8 cellular contexts compared by ENCODE assay signal in the genomic region with DNA sequence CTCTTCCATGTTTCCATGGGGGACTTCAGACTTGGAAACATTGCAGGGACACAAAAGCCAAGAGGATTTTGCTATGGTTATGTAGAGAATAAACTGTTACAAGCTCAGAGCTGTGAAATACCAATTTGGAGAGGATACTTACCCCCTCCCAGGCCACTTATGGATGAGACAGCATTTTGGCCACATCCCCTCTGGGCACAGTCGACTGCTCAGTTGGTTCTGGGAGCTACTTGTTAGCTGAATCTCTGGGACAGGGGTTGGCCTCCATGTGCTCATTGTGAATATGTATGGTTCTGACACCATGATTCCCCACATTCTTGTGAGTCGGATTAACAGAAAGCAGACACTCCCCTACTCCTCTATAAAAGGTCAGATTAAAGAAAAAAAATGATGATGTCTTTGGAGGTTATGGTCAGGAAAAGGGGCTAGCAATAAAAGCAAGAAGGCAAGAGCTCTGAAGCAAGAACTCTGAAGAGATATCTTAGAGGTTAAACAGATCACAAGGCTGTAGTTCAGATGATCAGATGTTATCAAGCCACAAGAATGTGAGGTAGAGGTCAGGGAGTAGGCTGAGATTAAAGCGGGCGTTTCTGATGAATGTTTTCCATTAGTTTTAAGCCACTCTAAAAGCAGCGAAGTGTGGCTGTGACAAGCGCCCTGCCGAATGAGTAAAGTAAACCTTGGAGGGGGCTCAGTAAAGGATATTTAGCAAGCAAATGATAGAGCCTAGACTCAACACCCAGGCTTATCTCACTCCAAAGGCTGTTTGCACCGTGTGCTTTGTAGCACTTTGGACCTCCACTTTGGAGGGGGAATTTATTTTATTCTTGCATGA. TPM values are rescaled to one million over a fixed set of nuclear protein-coding genes. Genes with fewer than 3 reads are reported as not detected.
DNase-seq lines count a peak whose midpoint lies in the region; ATAC-seq, FAIRE-seq and TF ChIP-seq lines count a peak whose summit lies in the region.

No MANE protein-coding gene starts in this region.

- 34% methylated on average over 8 of the region's 8 CpGs for WGBS in A549 (ENCODE audit: missing lambda C conversion rate)

- H3K4me3 ChIP-seq in A549 = no peak overlapping the region
- no peak overlapping the region for H3K4me3 ChIP-seq in HUES48 (ENCODE audit: low read depth, low read length)

- H3K9ac ChIP-seq in HUES48 (ENCODE audit: low read depth, low read length) = no peak overlapping the region

- H3K4me3 Mint-ChIP-seq in activated naive CD8-positive, alpha-beta T cell treated with anti-CD3 and anti-CD28 coated beads for 36 hours = peak overlapping the region; percentile 44
- H3K4me3 Mint-ChIP-seq in mesothelial cell of epicardium = no peak overlapping the region

- POLR2A ChIA-PET in A549 (lab: Yijun Ruan, JAX) = interaction anchor here (0.8 kb wide), 1 partner anchor 17 kb away, joined by 6 read pairs; a partner anchor contains a TSS

- no peaks in the 10 kb centered on the region for H3K36me3 ChIP-seq in HUES48 (ENCODE audit: control insufficient read depth, insufficient read depth, low read length)

- no peak for TF ChIP-seq CTCF in A549 (IDR thresholded peaks at IDR 0.05)
- TF ChIP-seq CTCF in mesothelial cell of epicardium (IDR thresholded peaks at IDR 0.05; ENCODE audit: unreplicated experiment) = no peak

- H3K27ac ChIP-seq in A549 (peak overlapping the region; percentile 57 to 86), HUES48 (ENCODE audit: low read depth, low read length) (peak overlapping the region; percentile 38)

- H3K27me3 ChIP-seq in HUES48 (ENCODE audit: control insufficient read depth, insufficient read depth, low read length) = no peaks in the 10 kb centered on the region

- H3K4me1 ChIP-seq in A549 (peaks cover 84% of the 10 kb centered on the region), HUES48 (ENCODE audit: control insufficient read depth, insufficient read depth, low read length) (peaks cover 15% of the 10 kb centered on the region)

- CTCF ChIA-PET in A549 (lab: Yijun Ruan, JAX) = interaction anchor here (7.5 kb wide), 1 partner anchor 61 kb away, joined by 53 read pairs; no protein-coding TSS in a partner anchor

- no peak for TF ChIP-seq POLR2A in A549 (IDR thresholded peaks at IDR 0.05; ENCODE audit: low read length)

- no peaks in the 10 kb centered on the region for H3K9me3 ChIP-seq in A549
- no peaks in the 10 kb centered on the region for H3K9me3 ChIP-seq in HUES48 (ENCODE audit: control insufficient read depth, insufficient read depth, low read length)

- ATAC-seq in A549 (peak; percentile 64 to 77), GM18873 (IDR thresholded peaks at IDR 0.05; ENCODE audit: low FRiP score, unreplicated experiment) (no peak), GM19324 (IDR thresholded peaks at IDR 0.05; ENCODE audit: low FRiP score, unreplicated experiment) (no peak), HG02759 (IDR thresholded peaks at IDR 0.05; ENCODE audit: unreplicated experiment) (no peak)

- H3K4me1 Mint-ChIP-seq in activated naive CD8-positive, alpha-beta T cell treated with anti-CD3 and anti-CD28 coated beads for 36 hours = peaks cover 66% of the 10 kb centered on the region
- peaks cover 35% of the 10 kb centered on the region for H3K4me1 Mint-ChIP-seq in mesothelial cell of epicardium

- peak overlapping the region; percentile 94 for H3K27ac Mint-ChIP-seq in activated naive CD8-positive, alpha-beta T cell treated with anti-CD3 and anti-CD28 coated beads for 36 hours
- peak overlapping the region; percentile 58 for H3K27ac Mint-ChIP-seq in mesothelial cell of epicardium

- peak in 1 of 2 experiments; percentile 38 for DNase-seq in A549 (ENCODE audit: low read depth in 1 of 2, low spot score in 1 of 2)
- DNase-seq in activated naive CD8-positive, alpha-beta T cell treated with anti-CD3 and anti-CD28 coated beads for 36 hours = peak; percentile 39
- no peak for DNase-seq in mesothelial cell of epicardium (ENCODE audit: low spot score in 2 of 2, unreplicated experiment in 2 of 2)
- DNase-seq in NCI-H2107 (lab: John Stamatoyannopoulos, UW) = no peak

- peaks cover 45% of the 10 kb centered on the region for H3K36me3 Mint-ChIP-seq in activated naive CD8-positive, alpha-beta T cell treated with anti-CD3 and anti-CD28 coated beads for 36 hours
- no peaks in the 10 kb centered on the region for H3K36me3 Mint-ChIP-seq in mesothelial cell of epicardium

- no peak for FAIRE-seq in A549 (lab: Jason Lieb, UNC)

- peak overlapping the region; percentile 61 for H3K4me2 ChIP-seq in A549

- H3K27me3 Mint-ChIP-seq in activated naive CD8-positive, alpha-beta T cell treated with anti-CD3 and anti-CD28 coated beads for 36 hours = no peaks in the 10 kb centered on the region
- H3K27me3 Mint-ChIP-seq in mesothelial cell of epicardium (ENCODE audit: low read depth) = no peaks in the 10 kb centered on the region

- H3K9me3 Mint-ChIP-seq in activated naive CD8-positive, alpha-beta T cell treated with anti-CD3 and anti-CD28 coated beads for 36 hours = no peaks in the 10 kb centered on the region
- no peaks in the 10 kb centered on the region for H3K9me3 Mint-ChIP-seq in mesothelial cell of epicardium

- peak in 1 of 2 experiments; percentile 28; a peak in 2 of 5 replicates for TF ChIP-seq EP300 in A549 (IDR thresholded peaks at IDR 0.05)

- no peak for TF ChIP-seq RAD21 in A549 (conservative IDR thresholded peaks at IDR 0.05 in 1 of 2, IDR thresholded peaks at IDR 0.05 in 1 of 2)

TF ChIP-seq in A549, 52 proteins besides CTCF, POLR2A, EP300 and RAD21:
- TF ChIP-seq HOXB5 (CRISPR knock-in tag; IDR thresholded peaks at IDR 0.05) (no peak), RFX5 (IDR thresholded peaks at IDR 0.05) (no peak), GATA3 (IDR thresholded peaks at IDR 0.05; ENCODE audit: borderline replicate concordance) (peak; percentile 55; the same call in 1 of the 2 replicates), CBX2 (IDR thresholded peaks at IDR 0.05; ENCODE audit: borderline replicate concordance, low read depth) (no peak), MAFK (IDR thresholded peaks at IDR 0.05; ENCODE audit: partially characterized antibody) (peak; percentile 30), EHMT2 (IDR thresholded peaks at IDR 0.05; ENCODE audit: low read depth) (no peak), HEYL (CRISPR knock-in tag; IDR thresholded peaks at IDR 0.05) (no peak)

RNA-seq across cellular contexts. Expression of a gene that starts 17.2 kb away (rescaled TPM):
- polyA plus RNA-seq in A549 (2011; rRNA removed) = 28.9 and 32.1 TPM in 2 replicates
- polyA plus RNA-seq in A549 (2012; cell fraction: cytosol; rRNA removed) = 18.2 and 18.8 TPM in 2 replicates
- 23.8 and 58.1 TPM in 2 replicates for polyA plus RNA-seq in A549 (2012; cell fraction: nucleus; rRNA removed)
- 25.8 to 29.0 TPM (median 28.2 TPM) in 3 replicates for polyA plus RNA-seq in A549 (2017; fragmentation: RNase III; extraction: RNeasy Plus Mini Kit Qiagen cat#74134 plus additional on column Dnase treatment)
- 14.5 and 15.7 TPM in 2 replicates for polyA minus RNA-seq in A549 (2011; rRNA and poly(A)+ RNA removed)
- 10 to 100 TPM; 27.8 to 28.4 TPM for total RNA-seq in activated naive CD8-positive, alpha-beta T cell treated with anti-CD3 and anti-CD28 coated beads for 36 hours
- 2.8 to 3.8 TPM (median 3.6 TPM) in 3 replicates for total RNA-seq in mesothelial cell of epicardium

RNA-seq across cellular contexts. Expression of a gene that starts 45.6 kb away (rescaled TPM):
- 0.59 and 0.60 TPM in 2 replicates for polyA plus RNA-seq in A549 (2011; rRNA removed)
- polyA plus RNA-seq in A549 (2012; cell fraction: cytosol; rRNA removed) = 0.04 and 0.05 TPM in 2 replicates
- polyA plus RNA-seq in A549 (2012; cell fraction: nucleus; rRNA removed) = 0.07 TPM in 1 of 2 replicates, not detected in the other
- polyA plus RNA-seq in A549 (2017; fragmentation: RNase III; extraction: RNeasy Plus Mini Kit Qiagen cat#74134 plus additional on column Dnase treatment) = 0.29 to 0.53 TPM (median 0.43 TPM) in 3 replicates
- not detected in 2 replicates for polyA minus RNA-seq in A549 (2011; rRNA and poly(A)+ RNA removed)
- not detected for total RNA-seq in activated naive CD8-positive, alpha-beta T cell treated with anti-CD3 and anti-CD28 coated beads for 36 hours
- 0.63 to 0.91 TPM (median 0.72 TPM) in 3 replicates for total RNA-seq in mesothelial cell of epicardium

RNA-seq across cellular contexts. Expression of a gene that starts 55.3 kb away (rescaled TPM):
- polyA plus RNA-seq in A549 (2011; rRNA removed) = 15.0 and 22.6 TPM in 2 replicates
- polyA plus RNA-seq in A549 (2012; cell fraction: cytosol; rRNA removed) = 10.7 and 14.0 TPM in 2 replicates
- polyA plus RNA-seq in A549 (2012; cell fraction: nucleus; rRNA removed) = 17.2 and 22.3 TPM in 2 replicates
- 25.9 to 32.0 TPM (median 27.3 TPM) in 3 replicates for polyA plus RNA-seq in A549 (2017; fragmentation: RNase III; extraction: RNeasy Plus Mini Kit Qiagen cat#74134 plus additional on column Dnase treatment)
- polyA minus RNA-seq in A549 (2011; rRNA and poly(A)+ RNA removed) = 26.0 and 28.0 TPM in 2 replicates
- total RNA-seq in activated naive CD8-positive, alpha-beta T cell treated with anti-CD3 and anti-CD28 coated beads for 36 hours = 1 to 10 TPM; 4.7 to 5.0 TPM
- 126 to 133 TPM (median 126 TPM) in 3 replicates for total RNA-seq in mesothelial cell of epicardium

Comparison
In these comparisons a context has a peak if more than half of its experiments do, and no peak if none do; other contexts are left out.
1. ATAC-seq: peak in A549 (2 of 2); none in GM18873 (single experiment), GM19324 (single experiment) and HG02759 (single experiment).
2. RNA of a gene that starts 55.3 kb away (total RNA-seq): 126 to 133 TPM in mesothelial cell of epicardium; 4.7 to 5.0 TPM in activated naive CD8-positive, alpha-beta T cell treated with anti-CD3 and anti-CD28 coated beads for 36 hours; every median in the first group is over 10 times any median in the second.